ENCODE assay signal across 8 cellular contexts in the genomic region with DNA sequence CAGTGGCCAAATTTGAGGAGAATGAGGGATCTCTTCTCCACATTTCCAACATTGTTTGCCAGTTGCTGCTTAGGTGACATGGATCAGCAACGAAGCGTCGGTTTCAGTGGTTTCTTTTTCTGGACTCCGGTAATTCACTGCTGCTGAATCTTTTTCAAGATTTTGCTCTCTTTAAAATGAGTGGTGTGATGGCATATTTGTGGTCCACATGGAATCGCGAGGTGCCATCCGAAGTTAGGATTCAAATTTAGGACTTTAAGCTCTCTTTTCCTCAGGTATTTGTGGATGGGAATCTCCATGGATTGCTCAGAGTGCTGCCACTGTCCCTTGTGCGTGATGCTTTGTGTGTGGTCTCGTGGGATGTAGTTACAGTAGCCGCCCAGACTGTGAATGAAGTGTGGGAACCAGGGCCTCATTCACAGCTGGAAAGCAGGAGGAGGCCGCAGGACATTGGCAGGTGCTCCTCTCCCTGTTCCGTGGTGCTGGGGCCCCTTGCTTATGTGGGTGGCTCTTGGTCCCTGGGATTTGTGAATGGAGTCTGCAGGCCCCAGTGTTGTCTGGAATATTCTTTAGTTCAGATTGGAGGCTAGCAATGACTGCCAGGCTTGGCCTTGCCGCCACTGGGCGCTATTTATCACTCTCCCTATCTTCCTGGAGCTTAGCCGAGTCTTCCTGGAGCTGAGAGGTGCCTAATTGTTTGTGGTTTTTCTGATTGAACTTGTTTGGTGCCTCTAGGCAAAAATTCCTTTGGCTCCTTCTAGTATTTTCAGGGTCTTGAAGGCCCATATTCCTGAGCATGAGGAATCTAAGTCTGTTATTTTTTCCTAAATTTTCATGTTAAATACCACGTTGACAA. TPM values are rescaled to one million over a fixed set of nuclear protein-coding genes. Genes with fewer than 3 reads are reported as not detected.
DNase-seq lines count a peak whose midpoint lies in the region; ATAC-seq and TF ChIP-seq lines count a peak whose summit lies in the region.

No MANE protein-coding gene starts in this region.

- TF ChIP-seq CTCF in heart left ventricle (IDR thresholded peaks at IDR 0.05) (no peak), OCI-LY1 (IDR thresholded peaks at IDR 0.05; ENCODE audit: low read length) (peak; percentile 36; the same call in 1 of the 2 replicates), cardiac fibroblast (IDR thresholded peaks at IDR 0.05; ENCODE audit: low read depth, low read length) (peak; percentile 10), upper lobe of left lung (IDR thresholded peaks at IDR 0.05) (no peak)

- H3K79me2 ChIP-seq in OCI-LY1 (ENCODE audit: insufficient read depth, low read length), result peaks cover 60% of the 10 kb centered on the region

- H3K9me3 Mint-ChIP-seq in memory B cell, result no peaks in the 10 kb centered on the region

- H3K4me2 ChIP-seq in OCI-LY1 (ENCODE audit: low read length), result peak overlapping the region; percentile 92

- H3K4me1 Mint-ChIP-seq in memory B cell, result peaks cover 27% of the 10 kb centered on the region

- H3K27me3 ChIP-seq in heart left ventricle (no peaks in the 10 kb centered on the region), OCI-LY1 (ENCODE audit: insufficient read depth, low read length) (no peaks in the 10 kb centered on the region), upper lobe of left lung (no peaks in the 10 kb centered on the region)

- no peaks in the 10 kb centered on the region for H3K9me3 ChIP-seq in heart left ventricle
- H3K9me3 ChIP-seq in OCI-LY1 (ENCODE audit: low read length), result no peaks in the 10 kb centered on the region
- no peaks in the 10 kb centered on the region for H3K9me3 ChIP-seq in upper lobe of left lung

- ATAC-seq in heart left ventricle, result no peak
- no peak for ATAC-seq in Right ventricle myocardium inferior
- no peak for ATAC-seq in memory B cell (ENCODE audit: low read depth)
- no peak for ATAC-seq in upper lobe of left lung (ENCODE audit: low FRiP score in 2 of 2)
- ATAC-seq in HG03135 (IDR thresholded peaks at IDR 0.05; ENCODE audit: unreplicated experiment), result no peak
- no peak for ATAC-seq in GM19397 (IDR thresholded peaks at IDR 0.05; ENCODE audit: unreplicated experiment)

- WGBS in heart left ventricle, 4 donors, result 3 to 8% (median 5%) methylated on average over 16 of the region's 16 CpGs
- 5 to 6% methylated on average over 11 to 16 of the region's 16 CpGs for WGBS in upper lobe of left lung, 2 donors

- H3F3A ChIP-seq in OCI-LY1 (ENCODE audit: insufficient read depth, low read length), result no peaks in the 10 kb centered on the region

- H3K27me3 Mint-ChIP-seq in memory B cell, result no peaks in the 10 kb centered on the region

- no peak for DNase-seq in heart left ventricle
- no peak for DNase-seq in Right ventricle myocardium inferior (ENCODE audit: missing footprints)
- peak; percentile 20 to 41 for DNase-seq in cardiac fibroblast (ENCODE audit: low read depth in 2 of 2)
- DNase-seq in memory B cell (ENCODE audit: low spot score in 2 of 2), result no peak
- no peak for DNase-seq in upper lobe of left lung

- H3K4me3 ChIP-seq in heart left ventricle (peak overlapping the region in 11 of 12 donors; percentile 75 to 100 (median 92)), OCI-LY1 (ENCODE audit: low read depth, low read length, poor library complexity, severe bottlenecking) (peak overlapping the region; percentile 98), cardiac fibroblast (replicated peaks in 1 of 2; ENCODE audit: low read depth in 2 of 2, low read length in 2 of 2) (peak overlapping the region; percentile 89 to 96), upper lobe of left lung (peak overlapping the region in 3 of 4 donors; percentile 89 to 100 (median 98))

- peak overlapping the region; percentile 95 for H3K9ac ChIP-seq in OCI-LY1 (ENCODE audit: low read length)

- TF ChIP-seq EP300 in upper lobe of left lung (IDR thresholded peaks at IDR 0.05), result no peak

- H3K36me3 ChIP-seq in heart left ventricle (peaks cover 0 to 26% (median 7%) of the 10 kb centered on the region in 9 donors), OCI-LY1 (ENCODE audit: insufficient read depth, low read length) (peaks cover 50% of the 10 kb centered on the region), upper lobe of left lung (peaks cover 0 to 6% (median 3%) of the 10 kb centered on the region in 4 donors)

- H4K20me1 ChIP-seq in OCI-LY1 (ENCODE audit: insufficient read depth, low read length), result no peaks in the 10 kb centered on the region

- H3K4me3 Mint-ChIP-seq in memory B cell, result peak overlapping the region; percentile 93

- H3K36me3 Mint-ChIP-seq in memory B cell, result peaks cover 8% of the 10 kb centered on the region

- intact Hi-C loops in heart left ventricle (cut with DNase I), result loop anchor here in 3 of 10 donors (5.0 kb wide), 2 partner anchors 37 to 42 kb away; no protein-coding TSS in a partner anchor
- intact Hi-C loops in Right ventricle myocardium inferior (cut with DNase I), result no loop called here

- H2AFZ ChIP-seq in OCI-LY1 (ENCODE audit: low read length), result no peak overlapping the region

- TF ChIP-seq POLR2A in heart left ventricle (IDR thresholded peaks at IDR 0.05) (no peak), upper lobe of left lung (IDR thresholded peaks at IDR 0.05) (no peak)

- H3K9me2 ChIP-seq in OCI-LY1 (ENCODE audit: low read depth, low read length), result no peaks in the 10 kb centered on the region

- peak overlapping the region; percentile 98 for H3K27ac Mint-ChIP-seq in memory B cell

- peak overlapping the region in 10 of 12 donors; percentile 28 to 99 (median 98) for H3K27ac ChIP-seq in heart left ventricle
- peak overlapping the region; percentile 84 for H3K27ac ChIP-seq in OCI-LY1 (ENCODE audit: low read depth, low read length, poor library complexity, severe bottlenecking)
- peak overlapping the region; percentile 94 to 99 (median 98) for H3K27ac ChIP-seq in upper lobe of left lung

- H3K4me1 ChIP-seq in heart left ventricle (peaks cover 0 to 68% (median 46%) of the 10 kb centered on the region in 12 donors), OCI-LY1 (ENCODE audit: insufficient read depth, low read length, severe bottlenecking) (peaks cover 64% of the 10 kb centered on the region), upper lobe of left lung (peaks cover 44 to 73% (median 58%) of the 10 kb centered on the region in 4 donors)

RNA-seq across cellular contexts. Expression of a gene that starts 1.5 kb away (rescaled TPM):
- total RNA-seq in heart left ventricle, result 100 to 1,000 TPM in 7 of 9 donors, 10 to 100 TPM in 2; 45.7 to 140 (median 118) TPM
- 10 to 100 TPM; 62.1 to 94.4 TPM for polyA plus RNA-seq in heart left ventricle
- total RNA-seq in Right ventricle myocardium inferior, result 101 TPM
- total RNA-seq in upper lobe of left lung, result 100 to 1,000 TPM; 121 to 193 (median 169) TPM

RNA-seq across cellular contexts. Expression of a gene that starts 30.3 kb away (rescaled TPM):
- total RNA-seq in heart left ventricle, result 100 to 1,000 TPM in 2 of 9 donors, 10 to 100 TPM in 7; 63.8 to 130 (median 91.9) TPM
- 10 to 100 TPM; 43.1 to 66.3 TPM for polyA plus RNA-seq in heart left ventricle
- total RNA-seq in Right ventricle myocardium inferior, result 71.4 TPM
- total RNA-seq in upper lobe of left lung, result 100 to 1,000 TPM; 117 to 333 (median 197) TPM

RNA-seq across cellular contexts. Expression of a gene that starts 45.6 kb away (rescaled TPM):
- total RNA-seq in heart left ventricle (10 to 100 TPM; 16.6 to 31.8 (median 25.7) TPM), Right ventricle myocardium inferior (28.0 TPM), upper lobe of left lung (10 to 100 TPM; 11.0 to 85.9 (median 32.5) TPM)
- polyA plus RNA-seq in heart left ventricle, result 10 to 100 TPM; 32.1 to 46.6 TPM

Comparison
In these comparisons a context has a peak if more than half of its experiments do, and no peak if none do; other contexts are left out.
1. DNase-seq: peak in cardiac fibroblast (2 of 2); none in heart left ventricle (0 of 5), Right ventricle myocardium inferior (single experiment), memory B cell (0 of 2) and upper lobe of left lung (0 of 2).
2. CTCF ChIP-seq: peak in OCI-LY1 (single experiment) and cardiac fibroblast (single experiment); none in heart left ventricle (0 of 12) and upper lobe of left lung (0 of 6).
3. Peak in every context shown above with its lines, with median percentiles within 50 percentile points of each other: H3K27ac ChIP-seq and H3K4me3 ChIP-seq.